ENCODE assay signal across 8 cellular contexts in genomic region chr15:74543583-74543982, GRCh38. TPM values are rescaled to one million over a fixed set of nuclear protein-coding genes. Genes with fewer than 3 reads are reported as not detected.
A peak's percentile ranks its signal among the peaks of the same experiment; 100 is the strongest.
DNase-seq lines count a peak whose midpoint lies in the region; ATAC-seq, FAIRE-seq and TF ChIP-seq lines count a peak whose summit lies in the region.

No MANE protein-coding gene starts in this region.

- no peak overlapping the region for H3K4me2 ChIP-seq in K562 (ENCODE audit: insufficient read depth, low read length)

- no TSS peak for BruUV-seq in K562 (replicated peaks; lab: Mats Ljungman, UMichigan)

- FAIRE-seq in GM12892 (lab: Jason Lieb, UNC) (peak; percentile 54), K562 (lab: Jason Lieb, UNC) (no peak), small intestine (lab: Jason Lieb, UNC) (no peak), HTR-8/SVneo (lab: Jason Lieb, UNC) (no peak)

- no peak for DNase-seq in GM12892 (ENCODE audit: insufficient read length)
- peak; percentile 42 for DNase-seq in RPMI8226
- peak in 1 of 4 experiments; percentile 28 for DNase-seq in K562 (ENCODE audit: extremely low read depth in 1 of 4, low spot score in 3 of 4)
- DNase-seq in small intestine, result peak; percentile 20
- no peak for DNase-seq in HTR-8/SVneo (ENCODE audit: insufficient read length, low spot score)
- no peak for DNase-seq in NCI-H524 treated with DMSO at 0.1 percent for 48 hours (lab: John Stamatoyannopoulos, UW)
- no peak for DNase-seq in LoVo (ENCODE audit: low spot score)

- no peak for TF ChIP-seq EP300 in K562 (IDR thresholded peaks at IDR 0.05; ENCODE audit: low read length)

- H2AFZ ChIP-seq in K562 (ENCODE audit: low read depth, low read length), result no peak overlapping the region

- no peaks in the 10 kb centered on the region for H3K9me3 ChIP-seq in K562 (replicated peaks; ENCODE audit: control insufficient read depth, insufficient read depth, low read depth, low read length)
- no peaks in the 10 kb centered on the region for H3K9me3 ChIP-seq in small intestine (ENCODE audit: control insufficient read depth, low read depth)

- H3K9ac ChIP-seq in K562 (ENCODE audit: insufficient read depth in 1 of 2, low read depth in 2 of 2, low read length in 2 of 2), result no peak overlapping the region

- TF ChIP-seq RAD21 in K562 (CRISPR knock-in tag; conservative IDR thresholded peaks at IDR 0.05 in 1 of 2, IDR thresholded peaks at IDR 0.05 in 1 of 2), result 0 out of 4 replicates have a peak, but pooled peaks of 1 of the 2 experiments have one; percentile 13

- in situ Hi-C loops in K562 (cut with MboI), result no loop called here

- intact Hi-C loops in K562 (cut with micrococcal nuclease), result loop anchor here (5.0 kb wide), 1 partner anchor 81 kb away; the partner anchor contains the start of gene UBL7

- TF ChIP-seq POLR2A in GM12892 (IDR thresholded peaks at IDR 0.05; ENCODE audit: low read depth, low read length), result no peak
- no peak for TF ChIP-seq POLR2A in K562 (conservative IDR thresholded peaks at IDR 0.05)

- H3K4me3 ChIP-seq in K562, result no peak overlapping the region
- H3K4me3 ChIP-seq in small intestine (ENCODE audit: low read depth in 1 of 2, low read length in 2 of 2), result no peak overlapping the region

- peaks cover 46% of the 10 kb centered on the region for H4K20me1 ChIP-seq in K562 (replicated peaks; ENCODE audit: control insufficient read depth, insufficient read depth, low read length)

- H3K27me3 ChIP-seq in K562 (ENCODE audit: control insufficient read depth in 2 of 2, insufficient read depth in 2 of 2, low read length in 2 of 2) (no peaks in the 10 kb centered on the region), small intestine (ENCODE audit: control insufficient read depth in 2 of 2, insufficient read depth in 2 of 2, low read length in 2 of 2) (no peaks in the 10 kb centered on the region)

- TF ChIP-seq CTCF in K562 (IDR thresholded peaks at IDR 0.05 in 2 of 3, conservative IDR thresholded peaks at IDR 0.05 in 1 of 3; ENCODE audit: insufficient read depth in 2 of 3, low read depth in 1 of 3, low read length in 3 of 3), result peak; percentile 26 to 40 (median 39); a peak in 5 of 6 replicates

- WGBS in K562 (ENCODE audit: insufficient coverage, low coverage, missing lambda C conversion rate), result 27% methylated on average over 3 of the region's 3 CpGs
- 26 to 38% (median 27%) methylated on average over 3 of the region's 3 CpGs for whole genome bisulfite sequencing in small intestine, 3 donors

- POLR2A ChIA-PET in K562 (lab: Yijun Ruan, JAX), result no interaction called here

- CTCF ChIA-PET in K562 (lab: Yijun Ruan, JAX; ENCODE audit: low intra/inter-chr PET ratio), result no interaction called here

- no peaks in the 10 kb centered on the region for H3K9me1 ChIP-seq in K562 (ENCODE audit: control insufficient read depth, insufficient read depth, low read length)

- H3K27ac ChIP-seq in K562 (ENCODE audit: extremely low read depth, low read depth, low read length), result no peak overlapping the region
- no peak overlapping the region for H3K27ac ChIP-seq in small intestine (ENCODE audit: low read depth in 1 of 2, low read length in 1 of 2)

- H3K4me1 ChIP-seq in K562 (replicated peaks in 1 of 2; ENCODE audit: control insufficient read depth in 2 of 2, insufficient read depth in 2 of 2, low read length in 2 of 2), result peaks cover 22 to 28% of the 10 kb centered on the region in 2 experiments
- peaks cover 6 to 13% of the 10 kb centered on the region in 2 donors for H3K4me1 ChIP-seq in small intestine (ENCODE audit: control insufficient read depth in 2 of 2, insufficient read depth in 1 of 2, low read depth in 1 of 2, low read length in 1 of 2)

- peaks cover 13% of the 10 kb centered on the region; the same call in 2 of the 3 replicates for H3K36me3 ChIP-seq in K562 (ENCODE audit: control insufficient read depth, insufficient read depth, low read length)
- no peaks in the 10 kb centered on the region for H3K36me3 ChIP-seq in small intestine (ENCODE audit: control insufficient read depth in 2 of 2, insufficient read depth in 2 of 2, low read length in 2 of 2)

- H3K79me2 ChIP-seq in K562 (ENCODE audit: control insufficient read depth, insufficient read depth, low read length), result peaks cover 44% of the 10 kb centered on the region

- ATAC-seq in K562 (no peak), HG03280 (IDR thresholded peaks at IDR 0.05; ENCODE audit: unreplicated experiment) (no peak)

TF ChIP-seq in K562, 482 proteins besides CTCF, POLR2A, EP300 and RAD21:
- TF ChIP-seq EGR1 (conservative IDR thresholded peaks at IDR 0.05) (0 out of 2 replicates have a peak, but pooled peaks have one; percentile 11), DPF2 (IDR thresholded peaks at IDR 0.05) (0 out of 2 replicates have a peak, but pooled peaks have one; percentile 17), ZFP1 (CRISPR knock-in tag; IDR thresholded peaks at IDR 0.05) (no peak)
- TF ChIP-seq, protein P1, sequence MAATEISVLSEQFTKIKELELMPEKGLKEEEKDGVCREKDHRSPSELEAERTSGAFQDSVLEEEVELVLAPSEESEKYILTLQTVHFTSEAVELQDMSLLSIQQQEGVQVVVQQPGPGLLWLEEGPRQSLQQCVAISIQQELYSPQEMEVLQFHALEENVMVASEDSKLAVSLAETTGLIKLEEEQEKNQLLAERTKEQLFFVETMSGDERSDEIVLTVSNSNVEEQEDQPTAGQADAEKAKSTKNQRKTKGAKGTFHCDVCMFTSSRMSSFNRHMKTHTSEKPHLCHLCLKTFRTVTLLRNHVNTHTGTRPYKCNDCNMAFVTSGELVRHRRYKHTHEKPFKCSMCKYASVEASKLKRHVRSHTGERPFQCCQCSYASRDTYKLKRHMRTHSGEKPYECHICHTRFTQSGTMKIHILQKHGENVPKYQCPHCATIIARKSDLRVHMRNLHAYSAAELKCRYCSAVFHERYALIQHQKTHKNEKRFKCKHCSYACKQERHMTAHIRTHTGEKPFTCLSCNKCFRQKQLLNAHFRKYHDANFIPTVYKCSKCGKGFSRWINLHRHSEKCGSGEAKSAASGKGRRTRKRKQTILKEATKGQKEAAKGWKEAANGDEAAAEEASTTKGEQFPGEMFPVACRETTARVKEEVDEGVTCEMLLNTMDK (IDR thresholded peaks at IDR 0.05; ENCODE audit: borderline replicate concordance, insufficient read depth, low read depth, low read length, poor library complexity, severe bottlenecking), result peak; percentile 47
- TF ChIP-seq, protein P2, sequence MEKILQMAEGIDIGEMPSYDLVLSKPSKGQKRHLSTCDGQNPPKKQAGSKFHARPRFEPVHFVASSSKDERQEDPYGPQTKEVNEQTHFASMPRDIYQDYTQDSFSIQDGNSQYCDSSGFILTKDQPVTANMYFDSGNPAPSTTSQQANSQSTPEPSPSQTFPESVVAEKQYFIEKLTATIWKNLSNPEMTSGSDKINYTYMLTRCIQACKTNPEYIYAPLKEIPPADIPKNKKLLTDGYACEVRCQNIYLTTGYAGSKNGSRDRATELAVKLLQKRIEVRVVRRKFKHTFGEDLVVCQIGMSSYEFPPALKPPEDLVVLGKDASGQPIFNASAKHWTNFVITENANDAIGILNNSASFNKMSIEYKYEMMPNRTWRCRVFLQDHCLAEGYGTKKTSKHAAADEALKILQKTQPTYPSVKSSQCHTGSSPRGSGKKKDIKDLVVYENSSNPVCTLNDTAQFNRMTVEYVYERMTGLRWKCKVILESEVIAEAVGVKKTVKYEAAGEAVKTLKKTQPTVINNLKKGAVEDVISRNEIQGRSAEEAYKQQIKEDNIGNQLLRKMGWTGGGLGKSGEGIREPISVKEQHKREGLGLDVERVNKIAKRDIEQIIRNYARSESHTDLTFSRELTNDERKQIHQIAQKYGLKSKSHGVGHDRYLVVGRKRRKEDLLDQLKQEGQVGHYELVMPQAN (IDR thresholded peaks at IDR 0.05; ENCODE audit: borderline replicate concordance), result 0 out of 2 replicates have a peak, but pooled peaks have one; percentile 24

RNA-seq across cellular contexts. Expression of gene ARID3B, which starts 2.6 kb away (rescaled TPM):
- 16.4 TPM for polyA plus RNA-seq in GM12892 (2012; ENCODE audit: missing spikeins)
- total RNA-seq in K562 (2011; cell fraction: chromatin; rRNA removed; ENCODE audit: low replicate concordance), result 31.5 and 48.3 TPM in 2 replicates
- total RNA-seq in K562 (2011; cell fraction: nucleolus; rRNA removed), result 22.4 and 26.3 TPM in 2 replicates
- 29.0 and 39.5 TPM in 2 replicates for total RNA-seq in K562 (2011; cell fraction: nucleoplasm; rRNA removed)
- total RNA-seq in K562 (2014; rRNA removed) (7.1 and 10.9 TPM in 2 replicates), K562 (2014; rRNA removed; fragmentation: Illumina TruSeq; extraction: Trizol) (4.4 and 4.8 TPM in 2 replicates), K562 (2015; rRNA removed; fragmentation: Illumina TruSeq; extraction: Trizol) (6.0 and 6.1 TPM in 2 replicates), K562 (2021) (14.8 and 15.0 TPM in 2 replicates)
- polyA plus RNA-seq in K562 (2011; rRNA removed) (11.8 and 16.4 TPM in 2 replicates), K562 (2014; fragmentation: Illumina TruSeq; extraction: Trizol) (12.4 and 14.8 TPM in 2 replicates), K562 (2014; fragmentation: Nextera tagmentation; extraction: Ambion mirVana) (under 1 TPM; 0.32 to 0.74 TPM), K562 (2014; rRNA removed) (14.1 and 15.1 TPM in 2 replicates), small intestine (1 to 10 TPM; 4.0 to 5.4 (median 5.4) TPM)
- polyA plus RNA-seq in K562 (2011; cell fraction: cytosol; rRNA removed), result 14.6 and 18.3 TPM in 2 replicates
- 19.7 and 26.1 TPM in 2 replicates for polyA plus RNA-seq in K562 (2011; cell fraction: nucleus; rRNA removed)
- 11.3 and 18.8 TPM in 2 replicates for polyA plus RNA-seq in K562 (2012)
- 10.7 and 11.3 TPM in 2 replicates for polyA minus RNA-seq in K562 (2011; rRNA and poly(A)+ RNA removed)
- 11.5 and 11.8 TPM in 2 replicates for polyA minus RNA-seq in K562 (2011; cell fraction: cytosol; rRNA and poly(A)+ RNA removed)
- polyA minus RNA-seq in K562 (2011; cell fraction: nucleus; rRNA and poly(A)+ RNA removed), result 10.5 and 11.4 TPM in 2 replicates

Comparison
In these comparisons a context has a peak if more than half of its experiments do, and no peak if none do; other contexts are left out.
1. DNase-seq: peak in RPMI8226 (single experiment) and small intestine (single experiment); none in GM12892 (single experiment), HTR-8/SVneo (single experiment), NCI-H524 treated with DMSO at 0.1 percent for 48 hours (single experiment) and LoVo (single experiment).